Comparison of ENCODE assay signal across 8 cellular contexts in genomic region chr1:39798859-39799769, GRCh38. TPM values are rescaled to one million over a fixed set of nuclear protein-coding genes. Genes with fewer than 3 reads are reported as not detected.
DNase-seq lines count a peak whose midpoint lies in the region; ATAC-seq and TF ChIP-seq lines count a peak whose summit lies in the region.
"Not testable (repeated sequence)": the region's sequence is repeated elsewhere in the genome, so short reads cannot be mapped to it uniquely, and the experiment has no call there.

No MANE protein-coding gene starts in this region.

- POLR2A ChIA-PET in Caco-2 (lab: Charles Lee), result interaction anchor here (0.6 to 1.0 kb wide), 2 partner anchors 12 to 61 kb away, joined by 3 to 5 read pairs; partner anchors contain the start of gene PPIE

- H3K4me3 Mint-ChIP-seq in Caco-2 (ENCODE audit: unreplicated experiment), result peak overlapping the region; percentile 70

- ATAC-seq in GM19397 (IDR thresholded peaks at IDR 0.05; ENCODE audit: unreplicated experiment) (peak; percentile 62), HG03280 (IDR thresholded peaks at IDR 0.05; ENCODE audit: unreplicated experiment) (peak; percentile 82)

- not testable (repeated sequence) for H3K36me3 Mint-ChIP-seq in Caco-2 (ENCODE audit: insufficient read depth, unreplicated experiment)

- not testable (repeated sequence) for H3K27me3 Mint-ChIP-seq in Caco-2 (ENCODE audit: insufficient read depth, unreplicated experiment)

- TF ChIP-seq CTCF in Caco-2 (IDR thresholded peaks at IDR 0.05; ENCODE audit: insufficient read depth in 1 of 2, low read depth in 1 of 2, low read length in 1 of 2, severe bottlenecking in 1 of 2, unreplicated experiment in 1 of 2), result peak in 1 of 2 experiments; percentile 54

- CTCF ChIA-PET in Caco-2 (lab: Charles Lee), result interaction anchor here (0.7 to 1.0 kb wide), 7 partner anchors 12 to 216 kb away, joined by 3 to 8 read pairs (median 3); partner anchors contain the start of genes MYCL and PPIE

- H3K4me1 Mint-ChIP-seq in Caco-2 (ENCODE audit: low read depth, unreplicated experiment), result not testable (repeated sequence)

- H3K9me3 Mint-ChIP-seq in Caco-2 (ENCODE audit: unreplicated experiment), result not testable (repeated sequence)

- intact Hi-C loops in Caco-2 (cut with micrococcal nuclease; ENCODE audit: unreplicated experiment), result loop anchor here (1.0 to 5.0 kb wide), 2 partner anchors 77 to 97 kb away; no protein-coding TSS in a partner anchor

- TSS peak; percentile 62 for BruUV-seq in Caco-2 (replicated peaks; lab: Mats Ljungman, UMichigan)

- peak; percentile 86 to 93 for DNase-seq in Caco-2
- DNase-seq in NCI-H82 (lab: John Stamatoyannopoulos, UW), result peak; percentile 25
- peak; percentile 89 to 91 for DNase-seq in activated CD4-positive, alpha-beta T cell treated with anti-CD3 and anti-CD28 coated beads, Interleukin-2, amount 50 U/mL, for 4 hours
- peak; percentile 59 for DNase-seq in dermis blood vessel endothelial cell
- DNase-seq in medulla oblongata (ENCODE audit: extremely low spot score), result peak; percentile 67
- DNase-seq in stimulated activated CD8-positive, alpha-beta memory T cell treated with anti-CD3 and anti-CD28 coated beads, Interleukin-12 subunit alpha, Interleukin-12 subunit beta, amount 100 ng/mL, for 24 hours (ENCODE audit: extremely low read depth), result peak; percentile 74

- peaks cover 16% of the 10 kb centered on the region for H3K4me1 ChIP-seq in Caco-2

- peak overlapping the region; percentile 86 for H3K27ac Mint-ChIP-seq in Caco-2 (ENCODE audit: unreplicated experiment)

- H3K4me3 ChIP-seq in Caco-2 (ENCODE audit: low read depth, low read length), result peak overlapping the region; percentile 25

- not testable (repeated sequence) for H3K9me3 ChIP-seq in Caco-2

- not testable (repeated sequence) for H3K36me3 ChIP-seq in Caco-2 (ENCODE audit: control insufficient read depth, insufficient read depth, low read length)

- not testable (repeated sequence) for H3K27me3 ChIP-seq in Caco-2 (replicated peaks; ENCODE audit: control insufficient read depth, insufficient read depth, low read length)

RNA-seq across cellular contexts. Expression of gene BMP8B, which starts 10.4 kb away (rescaled TPM):
- total RNA-seq in Caco-2 (2022), result 5.8 and 5.9 TPM in 2 replicates
- total RNA-seq in dermis blood vessel endothelial cell, result 0.17 and 0.47 TPM in 2 replicates

RNA-seq across cellular contexts. Expression of gene OXCT2, which starts 28.0 kb away (rescaled TPM):
- 4.6 and 6.4 TPM in 2 replicates for total RNA-seq in Caco-2 (2022)
- 2.9 and 7.0 TPM in 2 replicates for total RNA-seq in dermis blood vessel endothelial cell

Comparison
In these comparisons a context has a peak if more than half of its experiments do, and no peak if none do; other contexts are left out.
1. Peak in every context shown above with its lines: DNase-seq, ATAC-seq and H3K4me3 ChIP-seq.
2. DNase-seq: peak in every context shown above with its lines; median percentile 90 in activated CD4-positive, alpha-beta T cell treated with anti-CD3 and anti-CD28 coated beads, Interleukin-2, amount 50 U/mL, for 4 hours; 90 in Caco-2; 74 in stimulated activated CD8-positive, alpha-beta memory T cell treated with anti-CD3 and anti-CD28 coated beads, Interleukin-12 subunit alpha, Interleukin-12 subunit beta, amount 100 ng/mL, for 24 hours; 67 in medulla oblongata; 59 in dermis blood vessel endothelial cell; 25 in NCI-H82.